Comparison of ENCODE assay signal across 3 cellular contexts in genomic region chr2:109208951-109209335, GRCh38.
TF ChIP-seq lines count a peak whose summit lies in the region.

No MANE protein-coding gene starts in this region.

TF ChIP-seq in A549, 52 proteins besides CTCF, POLR2A, EP300 and RAD21 (continued from another document):
- TF ChIP-seq, protein P1, sequence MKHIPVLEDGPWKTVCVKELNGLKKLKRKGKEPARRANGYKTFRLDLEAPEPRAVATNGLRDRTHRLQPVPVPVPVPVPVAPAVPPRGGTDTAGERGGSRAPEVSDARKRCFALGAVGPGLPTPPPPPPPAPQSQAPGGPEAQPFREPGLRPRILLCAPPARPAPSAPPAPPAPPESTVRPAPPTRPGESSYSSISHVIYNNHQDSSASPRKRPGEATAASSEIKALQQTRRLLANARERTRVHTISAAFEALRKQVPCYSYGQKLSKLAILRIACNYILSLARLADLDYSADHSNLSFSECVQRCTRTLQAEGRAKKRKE (CRISPR knock-in tag; IDR thresholded peaks at IDR 0.05; ENCODE audit: low read depth): no peak
- TF ChIP-seq, protein P2, sequence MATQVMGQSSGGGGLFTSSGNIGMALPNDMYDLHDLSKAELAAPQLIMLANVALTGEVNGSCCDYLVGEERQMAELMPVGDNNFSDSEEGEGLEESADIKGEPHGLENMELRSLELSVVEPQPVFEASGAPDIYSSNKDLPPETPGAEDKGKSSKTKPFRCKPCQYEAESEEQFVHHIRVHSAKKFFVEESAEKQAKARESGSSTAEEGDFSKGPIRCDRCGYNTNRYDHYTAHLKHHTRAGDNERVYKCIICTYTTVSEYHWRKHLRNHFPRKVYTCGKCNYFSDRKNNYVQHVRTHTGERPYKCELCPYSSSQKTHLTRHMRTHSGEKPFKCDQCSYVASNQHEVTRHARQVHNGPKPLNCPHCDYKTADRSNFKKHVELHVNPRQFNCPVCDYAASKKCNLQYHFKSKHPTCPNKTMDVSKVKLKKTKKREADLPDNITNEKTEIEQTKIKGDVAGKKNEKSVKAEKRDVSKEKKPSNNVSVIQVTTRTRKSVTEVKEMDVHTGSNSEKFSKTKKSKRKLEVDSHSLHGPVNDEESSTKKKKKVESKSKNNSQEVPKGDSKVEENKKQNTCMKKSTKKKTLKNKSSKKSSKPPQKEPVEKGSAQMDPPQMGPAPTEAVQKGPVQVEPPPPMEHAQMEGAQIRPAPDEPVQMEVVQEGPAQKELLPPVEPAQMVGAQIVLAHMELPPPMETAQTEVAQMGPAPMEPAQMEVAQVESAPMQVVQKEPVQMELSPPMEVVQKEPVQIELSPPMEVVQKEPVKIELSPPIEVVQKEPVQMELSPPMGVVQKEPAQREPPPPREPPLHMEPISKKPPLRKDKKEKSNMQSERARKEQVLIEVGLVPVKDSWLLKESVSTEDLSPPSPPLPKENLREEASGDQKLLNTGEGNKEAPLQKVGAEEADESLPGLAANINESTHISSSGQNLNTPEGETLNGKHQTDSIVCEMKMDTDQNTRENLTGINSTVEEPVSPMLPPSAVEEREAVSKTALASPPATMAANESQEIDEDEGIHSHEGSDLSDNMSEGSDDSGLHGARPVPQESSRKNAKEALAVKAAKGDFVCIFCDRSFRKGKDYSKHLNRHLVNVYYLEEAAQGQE (IDR thresholded peaks at IDR 0.05): no peak
- TF ChIP-seq HEYL (CRISPR knock-in tag; IDR thresholded peaks at IDR 0.05): no peak
- TF ChIP-seq NR3C1 (IDR thresholded peaks at IDR 0.05): no peak
- no peak for TF ChIP-seq NPAS2 (CRISPR knock-in tag; IDR thresholded peaks at IDR 0.05; ENCODE audit: borderline replicate concordance)
- no peak for TF ChIP-seq KDM5A (IDR thresholded peaks at IDR 0.05)
- no peak for TF ChIP-seq RFX5 (IDR thresholded peaks at IDR 0.05)
- no peak for TF ChIP-seq PHF8 (IDR thresholded peaks at IDR 0.05; ENCODE audit: borderline replicate concordance, low read depth)
- TF ChIP-seq SREBF2 (IDR thresholded peaks at IDR 0.05): no peak
- no peak for TF ChIP-seq HMGXB4 (CRISPR knock-in tag; IDR thresholded peaks at IDR 0.05; ENCODE audit: borderline replicate concordance)
- no peak for TF ChIP-seq JUN (IDR thresholded peaks at IDR 0.05)
- no peak for TF ChIP-seq NFE2L2 (conservative IDR thresholded peaks at IDR 0.05; ENCODE audit: low read length)
- TF ChIP-seq CHD4 (IDR thresholded peaks at IDR 0.05; ENCODE audit: borderline replicate concordance): no peak
- TF ChIP-seq CEBPB (IDR thresholded peaks at IDR 0.05): no peak

TF ChIP-seq in HCT116, 20 proteins besides CTCF, POLR2A, EP300 and RAD21 (continued from another document):
- TF ChIP-seq TCF7L2 (IDR thresholded peaks at IDR 0.05; ENCODE audit: borderline replicate concordance, extremely low read depth, insufficient read depth, insufficient read length) (no peak), EZH2 (IDR thresholded peaks at IDR 0.05) (no peak), CEBPB (IDR thresholded peaks at IDR 0.05; ENCODE audit: low read depth) (no peak), SP1 (IDR thresholded peaks at IDR 0.05; ENCODE audit: low read depth) (no peak), FOSL1 (IDR thresholded peaks at IDR 0.05; ENCODE audit: low read depth) (no peak), CBX3 (IDR thresholded peaks at IDR 0.05; ENCODE audit: low read depth) (no peak), EGR1 (IDR thresholded peaks at IDR 0.05; ENCODE audit: low read depth) (no peak), ATF3 (IDR thresholded peaks at IDR 0.05) (no peak), ZFX (IDR thresholded peaks at IDR 0.05) (no peak), YY1 (IDR thresholded peaks at IDR 0.05; ENCODE audit: extremely low read depth, insufficient replicate concordance, low read depth, low read length) (no peak), SRF (IDR thresholded peaks at IDR 0.05; ENCODE audit: low read depth) (no peak), SIN3A (IDR thresholded peaks at IDR 0.05; ENCODE audit: low read depth) (no peak), ELF1 (IDR thresholded peaks at IDR 0.05; ENCODE audit: borderline replicate concordance, low read depth) (no peak), JUND (IDR thresholded peaks at IDR 0.05) (no peak)
- TF ChIP-seq, protein P3, sequence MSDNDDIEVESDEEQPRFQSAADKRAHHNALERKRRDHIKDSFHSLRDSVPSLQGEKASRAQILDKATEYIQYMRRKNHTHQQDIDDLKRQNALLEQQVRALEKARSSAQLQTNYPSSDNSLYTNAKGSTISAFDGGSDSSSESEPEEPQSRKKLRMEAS (IDR thresholded peaks at IDR 0.05): no peak
- TF ChIP-seq, protein P4, sequence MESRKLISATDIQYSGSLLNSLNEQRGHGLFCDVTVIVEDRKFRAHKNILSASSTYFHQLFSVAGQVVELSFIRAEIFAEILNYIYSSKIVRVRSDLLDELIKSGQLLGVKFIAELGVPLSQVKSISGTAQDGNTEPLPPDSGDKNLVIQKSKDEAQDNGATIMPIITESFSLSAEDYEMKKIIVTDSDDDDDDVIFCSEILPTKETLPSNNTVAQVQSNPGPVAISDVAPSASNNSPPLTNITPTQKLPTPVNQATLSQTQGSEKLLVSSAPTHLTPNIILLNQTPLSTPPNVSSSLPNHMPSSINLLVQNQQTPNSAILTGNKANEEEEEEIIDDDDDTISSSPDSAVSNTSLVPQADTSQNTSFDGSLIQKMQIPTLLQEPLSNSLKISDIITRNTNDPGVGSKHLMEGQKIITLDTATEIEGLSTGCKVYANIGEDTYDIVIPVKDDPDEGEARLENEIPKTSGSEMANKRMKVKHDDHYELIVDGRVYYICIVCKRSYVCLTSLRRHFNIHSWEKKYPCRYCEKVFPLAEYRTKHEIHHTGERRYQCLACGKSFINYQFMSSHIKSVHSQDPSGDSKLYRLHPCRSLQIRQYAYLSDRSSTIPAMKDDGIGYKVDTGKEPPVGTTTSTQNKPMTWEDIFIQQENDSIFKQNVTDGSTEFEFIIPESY (IDR thresholded peaks at IDR 0.05; ENCODE audit: extremely low read depth, insufficient replicate concordance, low read length): no peak
TF ChIP-seq in HCT116: peak in this region for 0.

TF ChIP-seq in HEK293T, 16 proteins besides CTCF, POLR2A, EP300 and RAD21 (continued from another document):
- TF ChIP-seq FOXM1 (IDR thresholded peaks at IDR 0.05; ENCODE audit: borderline replicate concordance) (no peak), ELF4 (IDR thresholded peaks at IDR 0.05) (no peak), BHLHE40 (IDR thresholded peaks at IDR 0.05; ENCODE audit: borderline replicate concordance) (no peak), SUZ12 (IDR thresholded peaks at IDR 0.05) (no peak), FOXA1 (IDR thresholded peaks at IDR 0.05) (no peak), LEF1 (IDR thresholded peaks at IDR 0.05; ENCODE audit: borderline replicate concordance) (no peak), TARDBP (IDR thresholded peaks at IDR 0.05) (no peak)
